In genomic region chr2:10759151-10759714, GRCh38 we compare ENCODE assay signal across 20 cellular contexts. TPM values are rescaled to one million over a fixed set of nuclear protein-coding genes. Genes with fewer than 3 reads are reported as not detected.
"Had no signal": no experiment of that assay in that cellular context is flagged by ENCODE, and none has a peak within 500 bp of the region (broad histone marks: within the 10 kb centered on the region; RNA-seq: fewer than 3 reads in every experiment).

No MANE protein-coding gene starts in this region.

- H3K4me1 Mint-ChIP-seq: activated naive CD4-positive, alpha-beta T cell treated with anti-CD3 and anti-CD28 coated beads, Interleukin-2, amount 50 U/mL, for 24 hours; naive thymus-derived CD4-positive, alpha-beta T cell had no signal

- H3K9me3 Mint-ChIP-seq: activated naive CD4-positive, alpha-beta T cell treated with anti-CD3 and anti-CD28 coated beads, Interleukin-2, amount 50 U/mL, for 24 hours; dendritic cell treated with granulocyte-macrophage colony-stimulating factor and Interleukin-4, amounts not matched to agents 40 ng/mL and 50 ng/mL, for 4 days; naive thymus-derived CD4-positive, alpha-beta T cell; stimulated activated effector memory CD8-positive, alpha-beta T cell treated with anti-CD3 and anti-CD28 coated beads, Interleukin-12 subunit alpha, Interleukin-12 subunit beta, amount 100 ng/mL, for 72 hours; T-helper 1 cell treated with Interleukin-12 subunit alpha and Interleukin-12 subunit beta and Interleukin-4 antibody, amounts not matched to agents 30 μg/mL and 1 μg/mL, for 36 hours had no signal

- H3K27ac ChIP-seq: ascending aorta, ovary, right lobe of liver, thoracic aorta had no signal

- FAIRE-seq: bronchial epithelial cell, endothelial cell of umbilical vein had no signal

- H3K27me3 ChIP-seq: ascending aorta, ovary, right lobe of liver had no signal

- H3K36me3 Mint-ChIP-seq: activated naive CD4-positive, alpha-beta T cell treated with anti-CD3 and anti-CD28 coated beads, Interleukin-2, amount 50 U/mL, for 24 hours; naive thymus-derived CD4-positive, alpha-beta T cell; stimulated activated effector memory CD8-positive, alpha-beta T cell treated with anti-CD3 and anti-CD28 coated beads, Interleukin-12 subunit alpha, Interleukin-12 subunit beta, amount 100 ng/mL, for 72 hours had no signal

- H3K4me1 ChIP-seq: ascending aorta, right lobe of liver had no signal

- H3K9me3 ChIP-seq: ascending aorta, ovary, right lobe of liver, thoracic aorta had no signal

- H3K27ac Mint-ChIP-seq: activated naive CD4-positive, alpha-beta T cell treated with anti-CD3 and anti-CD28 coated beads, Interleukin-2, amount 50 U/mL, for 24 hours; dendritic cell treated with granulocyte-macrophage colony-stimulating factor and Interleukin-4, amounts not matched to agents 40 ng/mL and 50 ng/mL, for 4 days; naive thymus-derived CD4-positive, alpha-beta T cell; stimulated activated effector memory CD8-positive, alpha-beta T cell treated with anti-CD3 and anti-CD28 coated beads, Interleukin-12 subunit alpha, Interleukin-12 subunit beta, amount 100 ng/mL, for 72 hours; T-helper 1 cell treated with Interleukin-12 subunit alpha and Interleukin-12 subunit beta and Interleukin-4 antibody, amounts not matched to agents 30 μg/mL and 1 μg/mL, for 36 hours had no signal

- H3K4me3 Mint-ChIP-seq: activated naive CD4-positive, alpha-beta T cell treated with anti-CD3 and anti-CD28 coated beads, Interleukin-2, amount 50 U/mL, for 24 hours; dendritic cell treated with granulocyte-macrophage colony-stimulating factor and Interleukin-4, amounts not matched to agents 40 ng/mL and 50 ng/mL, for 4 days; naive thymus-derived CD4-positive, alpha-beta T cell; stimulated activated effector memory CD8-positive, alpha-beta T cell treated with anti-CD3 and anti-CD28 coated beads, Interleukin-12 subunit alpha, Interleukin-12 subunit beta, amount 100 ng/mL, for 72 hours; T-helper 1 cell treated with Interleukin-12 subunit alpha and Interleukin-12 subunit beta and Interleukin-4 antibody, amounts not matched to agents 30 μg/mL and 1 μg/mL, for 36 hours had no signal

- H3K36me3 ChIP-seq: ascending aorta, ovary, right lobe of liver, thoracic aorta had no signal

- DNase-seq: activated CD4-positive, alpha-beta T cell treated with anti-CD3 and anti-CD28 coated beads, Interleukin-2, amount 50 U/mL, for 1 hour; activated CD8-positive, alpha-beta memory T cell treated with anti-CD3 and anti-CD28 coated beads, Interleukin-2, amount 50 U/mL, for 4 hours; activated gamma-delta T cell; activated T-cell treated with anti-CD3 and anti-CD28 coated beads, Interleukin-2, amount 50 U/mL, for 48 hours; cerebellar nuclear complex; effector CD8-positive, alpha-beta T cell; naive thymus-derived CD4-positive, alpha-beta T cell; stimulated activated CD4-positive, alpha-beta T cell treated with anti-CD3 and anti-CD28 coated beads, Interleukin-4, amount 100 ng/mL, for 24 hours had no signal

- H3K4me2 ChIP-seq: smooth muscle cell had no signal

- H3K4me3 ChIP-seq: ascending aorta, ovary, right lobe of liver, smooth muscle cell, thoracic aorta had no signal

- H3K27me3 Mint-ChIP-seq: activated naive CD4-positive, alpha-beta T cell treated with anti-CD3 and anti-CD28 coated beads, Interleukin-2, amount 50 U/mL, for 24 hours had no signal

RNA-seq across cellular contexts. Expression of gene ATP6V1C2, which starts 37.8 kb away (rescaled TPM):
- total RNA-seq: mononuclear cell; naive thymus-derived CD4-positive, alpha-beta T cell had no signal
- polyA plus RNA-seq: naive thymus-derived CD4-positive, alpha-beta T cell had no signal
